In the genomic region with DNA sequence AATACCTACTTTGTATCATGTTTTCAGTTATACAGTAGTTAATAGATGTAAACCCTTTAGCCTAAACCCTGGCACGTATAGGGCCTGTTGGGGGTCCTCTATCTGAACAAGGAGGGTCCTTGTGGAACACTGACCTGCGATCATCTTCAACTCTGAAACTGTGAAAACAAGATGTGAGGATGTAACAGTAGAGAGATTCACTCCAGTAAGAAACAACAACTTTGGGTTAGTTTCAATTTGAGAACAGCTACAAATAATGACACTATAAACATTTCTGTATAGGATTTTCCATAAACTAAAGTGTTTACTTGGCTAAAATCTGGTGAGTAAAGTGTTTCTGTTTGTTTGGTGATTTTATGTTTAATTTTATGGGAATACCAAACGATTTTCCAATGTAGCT, we compare ENCODE assay signal across 30 cellular contexts. TPM values are rescaled to one million over a fixed set of nuclear protein-coding genes. Genes with fewer than 3 reads are reported as not detected.
"Had no signal": no experiment of that assay in that cellular context is flagged by ENCODE, and none has a peak within 500 bp of the region (broad histone marks: within the 10 kb centered on the region; RNA-seq: fewer than 3 reads in every experiment).

No MANE protein-coding gene starts in this region.

- DNase-seq: dorsolateral prefrontal cortex; effector CD4-positive, alpha-beta T cell; foreskin fibroblast; gastrocnemius medialis; head of caudate nucleus; left ventricle myocardium superior; mesenchymal stem cell; naive thymus-derived CD8-positive, alpha-beta T cell; nephron progenitor cell; nucleus accumbens; right cardiac atrium; sigmoid colon; stimulated activated CD4-positive, alpha-beta T cell treated with anti-CD3 and anti-CD28 coated beads, Interleukin-4, amount 100 ng/mL, for 4 hours; stimulated activated naive B cell treated with anti-CD40 and anti-IgM and Interleukin-4, amounts not matched to agents 10 μg/mL and 1 μg/mL and 100 μg/mL, for 72 hours; transverse colon; upper lobe of right lung had no signal

- FAIRE-seq: colon, keratinocyte had no signal

- H3K9me3 ChIP-seq: gastrocnemius medialis, prostate gland, sigmoid colon, suprapubic skin, transverse colon, upper lobe of right lung, vagina had no signal

- H3K27ac ChIP-seq: dorsolateral prefrontal cortex, epithelial cell of prostate, gastrocnemius medialis, prostate gland, sigmoid colon, suprapubic skin, transverse colon, upper lobe of right lung, vagina had no signal

- H3K27ac Mint-ChIP-seq: mesothelial cell of epicardium; nephron progenitor cell; stimulated activated naive B cell treated with anti-CD40 and anti-IgM and Interleukin-4, amounts not matched to agents 10 μg/mL and 1 μg/mL and 100 μg/mL, for 72 hours had no signal

- H3K4me3 ChIP-seq: dorsolateral prefrontal cortex, gastrocnemius medialis, lung, prostate gland, sigmoid colon, suprapubic skin, transverse colon, upper lobe of right lung, vagina had no signal

- H3K27me3 ChIP-seq: gastrocnemius medialis, upper lobe of right lung, vagina had no signal

- H3K9me3 Mint-ChIP-seq: stimulated activated naive B cell treated with anti-CD40 and anti-IgM and Interleukin-4, amounts not matched to agents 10 μg/mL and 1 μg/mL and 100 μg/mL, for 72 hours; stimulated activated naive CD8-positive, alpha-beta T cell treated with anti-CD3 and anti-CD28 coated beads, Interleukin-15, Interleukin-2, amounts not matched to agents 100 ng/mL and 50 ng/mL, for 24 hours had no signal

- H3K4me1 Mint-ChIP-seq: mesothelial cell of epicardium, nephron progenitor cell had no signal

- H3K36me3 ChIP-seq: gastrocnemius medialis, prostate gland, sigmoid colon, suprapubic skin, transverse colon, upper lobe of right lung, vagina had no signal

- ATAC-seq: esophagus mucosa; gastrocnemius medialis; left ventricle myocardium superior; naive thymus-derived CD8-positive, alpha-beta T cell; right cardiac atrium; stimulated activated naive B cell treated with anti-CD40 and anti-IgM and Interleukin-4, amounts not matched to agents 10 μg/mL and 1 μg/mL and 100 μg/mL, for 72 hours; upper lobe of right lung had no signal

- H3K4me3 Mint-ChIP-seq: mesothelial cell of epicardium; naive thymus-derived CD8-positive, alpha-beta T cell; nephron progenitor cell; stimulated activated naive B cell treated with anti-CD40 and anti-IgM and Interleukin-4, amounts not matched to agents 10 μg/mL and 1 μg/mL and 100 μg/mL, for 72 hours; stimulated activated naive CD8-positive, alpha-beta T cell treated with anti-CD3 and anti-CD28 coated beads, Interleukin-15, Interleukin-2, amounts not matched to agents 100 ng/mL and 50 ng/mL, for 24 hours had no signal

- H3K36me3 Mint-ChIP-seq: mesothelial cell of epicardium; stimulated activated naive B cell treated with anti-CD40 and anti-IgM and Interleukin-4, amounts not matched to agents 10 μg/mL and 1 μg/mL and 100 μg/mL, for 72 hours had no signal

- H3K4me1 ChIP-seq: gastrocnemius medialis, prostate gland, sigmoid colon, suprapubic skin, transverse colon, upper lobe of right lung, vagina had no signal

RNA-seq across cellular contexts. Expression of a gene that starts 2.1 kb away (rescaled TPM):
- total RNA-seq: esophagus mucosa; gastrocnemius medialis; glomerular endothelial cell; left ventricle myocardium superior; mesothelial cell of epicardium; naive thymus-derived CD8-positive, alpha-beta T cell; osteocyte; prostate gland; right cardiac atrium; sigmoid colon; suprapubic skin; transverse colon; upper lobe of right lung; vagina had no signal
- polyA plus RNA-seq: keratinocyte; naive thymus-derived CD8-positive, alpha-beta T cell; right cardiac atrium had no signal

RNA-seq across cellular contexts. Expression of a gene that starts 31.4 kb away (rescaled TPM):
- total RNA-seq: dorsolateral prefrontal cortex; esophagus mucosa; gastrocnemius medialis; glomerular endothelial cell; left ventricle myocardium superior; lung; mucosa of gallbladder; naive thymus-derived CD8-positive, alpha-beta T cell; osteocyte; prostate gland; right cardiac atrium; sigmoid colon; skeletal muscle tissue; suprapubic skin; transverse colon; upper lobe of right lung; vagina had no signal
- polyA plus RNA-seq: keratinocyte; lung; naive thymus-derived CD8-positive, alpha-beta T cell; right cardiac atrium; sigmoid colon had no signal

RNA-seq across cellular contexts. Expression of a gene that starts 43.0 kb away (rescaled TPM):
- total RNA-seq: dorsolateral prefrontal cortex; esophagus mucosa; gastrocnemius medialis; glomerular endothelial cell; left ventricle myocardium superior; lung; mesothelial cell of epicardium; mucosa of gallbladder; naive thymus-derived CD8-positive, alpha-beta T cell; osteocyte; prostate gland; right cardiac atrium; sigmoid colon; skeletal muscle tissue; suprapubic skin; transverse colon; upper lobe of right lung; vagina had no signal
- polyA plus RNA-seq: keratinocyte; lung; naive thymus-derived CD8-positive, alpha-beta T cell; right cardiac atrium; sigmoid colon had no signal
